8 cellular contexts compared by ENCODE assay signal in genomic region chr6:150418825-150419594, GRCh38. TPM values are rescaled to one million over a fixed set of nuclear protein-coding genes. Genes with fewer than 3 reads are reported as not detected.
DNase-seq lines count a peak whose midpoint lies in the region; ATAC-seq and TF ChIP-seq lines count a peak whose summit lies in the region.

No MANE protein-coding gene starts in this region.

- peaks cover 5% of the 10 kb centered on the region for H3K4me1 ChIP-seq in mammary epithelial cell (ENCODE audit: insufficient read depth, low read length)
- peaks cover 0 to 20% (median 8%) of the 10 kb centered on the region in 6 donors for H3K4me1 ChIP-seq in spleen

- peak overlapping the region; percentile 36 for H3K9ac ChIP-seq in mammary epithelial cell (ENCODE audit: insufficient read depth, low read length)

- DNase-seq in GM03348 (ENCODE audit: low spot score), result peak; percentile 70
- DNase-seq in KBM-7, result peak; percentile 67
- DNase-seq in UCSD-AML1 (lab: John Stamatoyannopoulos, UW; ENCODE audit: unreplicated experiment), result peak; percentile 71
- peak; percentile 50 for DNase-seq in mammary epithelial cell
- peak; percentile 20 for DNase-seq in inferior parietal cortex (ENCODE audit: extremely low spot score)
- DNase-seq in spleen, result peak; percentile 91

- in situ Hi-C loops in KBM-7 (cut with MboI; ENCODE audit: low pct_unique_long_range_greater_than_20kb, low sequenced_read_pairs), result loop anchor here (25.0 kb wide), 1 partner anchor 393 kb away; no protein-coding TSS in a partner anchor
- in situ Hi-C loops in mammary epithelial cell (cut with MboI; ENCODE audit: low sequenced_read_pairs in 2 of 2), result loop anchor here (5.0 to 25.0 kb wide), 3 partner anchors 186 to 918 kb away; no protein-coding TSS in a partner anchor

- H3K4me2 ChIP-seq in mammary epithelial cell (ENCODE audit: insufficient read depth, low read depth, low read length), result peak overlapping the region; percentile 79

- no peaks in the 10 kb centered on the region for H3K9me3 ChIP-seq in mammary epithelial cell (replicated peaks; ENCODE audit: insufficient read depth, low read length)
- no peaks in the 10 kb centered on the region for H3K9me3 ChIP-seq in spleen

- WGBS in mammary epithelial cell (ENCODE audit: low coverage, missing lambda C conversion rate), result 17% methylated on average over 15 of the region's 23 CpGs
- WGBS in spleen, 5 donors, result 4 to 6% (median 5%) methylated on average over 23 of the region's 23 CpGs

- peak overlapping the region; percentile 69 for H3K27ac ChIP-seq in mammary epithelial cell (ENCODE audit: insufficient read depth, low read depth, low read length)
- peak overlapping the region; percentile 65 to 92 (median 82) for H3K27ac ChIP-seq in spleen

- peak overlapping the region; percentile 24 to 51 (median 27) for H3K4me3 ChIP-seq in mammary epithelial cell (replicated peaks in 1 of 3; ENCODE audit: insufficient read depth in 1 of 3, low read depth in 2 of 3, low read length in 3 of 3)
- H3K4me3 ChIP-seq in spleen, result peak overlapping the region in 7 of 8 donors; percentile 23 to 66 (median 30)

- ATAC-seq in HG02840 (IDR thresholded peaks at IDR 0.05; ENCODE audit: low FRiP score, unreplicated experiment) (no peak), GM21381 (IDR thresholded peaks at IDR 0.05; ENCODE audit: unreplicated experiment) (no peak)

- H4K20me1 ChIP-seq in mammary epithelial cell (ENCODE audit: insufficient read depth, low read length), result no peaks in the 10 kb centered on the region

- H3K27me3 ChIP-seq in mammary epithelial cell (ENCODE audit: insufficient read depth, low read length) (no peaks in the 10 kb centered on the region), spleen (replicated peaks in 1 of 7) (no peaks in the 10 kb centered on the region)

- CTCF ChIA-PET in mammary epithelial cell (lab: Charles Lee; ENCODE audit: low non-redundant PET), result interaction anchor here (0.5 to 1.4 kb wide), 9 partner anchors 182 to 396 kb away, joined by 3 to 19 read pairs (median 6); no protein-coding TSS in a partner anchor

- dilution Hi-C loops in mammary epithelial cell (cut with HindIII; ENCODE audit: low sequenced_read_pairs), result no loop called here

- peak; percentile 56 to 77 for TF ChIP-seq CTCF in mammary epithelial cell (conservative IDR thresholded peaks at IDR 0.05 in 1 of 2, IDR thresholded peaks at IDR 0.05 in 1 of 2; ENCODE audit: extremely low read depth in 1 of 2, insufficient read depth in 1 of 2, low read depth in 1 of 2, low read length in 2 of 2)
- peak; percentile 39 to 85 (median 68) for TF ChIP-seq CTCF in spleen (IDR thresholded peaks at IDR 0.05 in 8 of 11, conservative IDR thresholded peaks at IDR 0.05 in 3 of 11)

- intact Hi-C loops in mammary epithelial cell (cut with micrococcal nuclease) (loop anchor here (1.0 to 5.0 kb wide), 9 partner anchors 74 to 473 kb away; partner anchors contain the start of gene MTHFD1L), spleen (cut with DNase I; ENCODE audit: low total_unique reads) (loop anchor here (2.0 to 10.0 kb wide), 2 partner anchors 186 to 396 kb away; no protein-coding TSS in a partner anchor)

- TF ChIP-seq POLR2A in spleen (IDR thresholded peaks at IDR 0.05), result no peak

- no TSS peak for BruUV-seq in mammary epithelial cell (replicated peaks; lab: Mats Ljungman, UMichigan)

- H2AFZ ChIP-seq in mammary epithelial cell (ENCODE audit: low read depth, low read length), result peak overlapping the region; percentile 85

- H3K79me2 ChIP-seq in mammary epithelial cell (ENCODE audit: insufficient read depth, low read length), result no peaks in the 10 kb centered on the region

- H3K36me3 ChIP-seq in mammary epithelial cell (ENCODE audit: insufficient read depth, low read length) (no peaks in the 10 kb centered on the region), spleen (no peaks in the 10 kb centered on the region)

RNA-seq across cellular contexts. Expression of gene IYD, which starts 50.2 kb away (rescaled TPM):
- total RNA-seq in mammary epithelial cell (under 1 TPM in 1 of 2 donors, not detected in 1; under 0.01 TPM), spleen (not detected)
- polyA plus RNA-seq in mammary epithelial cell (not detected), spleen (not detected)
- not detected for polyA minus RNA-seq in mammary epithelial cell

Comparison
In these comparisons a context has a peak if more than half of its experiments do, and no peak if none do; other contexts are left out.
1. DNase-seq: peak in every context shown above with its lines; median percentile 91 in spleen; 71 in UCSD-AML1; 70 in GM03348; 67 in KBM-7; 50 in mammary epithelial cell; 20 in inferior parietal cortex.